ENCODE assay signal across 1 cellular context in genomic region chr1:40383488-40384412, GRCh38.
TF ChIP-seq lines count a peak whose summit lies in the region.

No MANE protein-coding gene starts in this region.

TF ChIP-seq in K562, 482 proteins besides CTCF, POLR2A, EP300 and RAD21 (continued from another document and continues in another):
- TF ChIP-seq SNRNP70 (optimal IDR thresholded peaks at IDR 0.05; ENCODE audit: low read depth, low read length) (no peak), CEBPB (tag; IDR thresholded peaks at IDR 0.05) (no peak), THRB (CRISPR knock-in tag; conservative IDR thresholded peaks at IDR 0.05) (no peak), NR2C1 (IDR thresholded peaks at IDR 0.05) (no peak), NR2C1 (tag; IDR thresholded peaks at IDR 0.05) (no peak), ZNF316 (IDR thresholded peaks at IDR 0.05) (peak; percentile 94), FOXK1 (CRISPR knock-in tag; IDR thresholded peaks at IDR 0.05; ENCODE audit: borderline replicate concordance) (no peak), ZBTB2 (IDR thresholded peaks at IDR 0.05) (no peak), ZKSCAN8 (CRISPR knock-in tag; IDR thresholded peaks at IDR 0.05) (no peak), ILF3 (IDR thresholded peaks at IDR 0.05; ENCODE audit: borderline replicate concordance) (no peak), EP400 (IDR thresholded peaks at IDR 0.05) (peak; percentile 47; the same call in 1 of the 2 replicates), MXI1 (IDR thresholded peaks at IDR 0.05; ENCODE audit: low read depth, low read length) (no peak), HBP1 (CRISPR knock-in tag; IDR thresholded peaks at IDR 0.05) (no peak), L3MBTL2 (IDR thresholded peaks at IDR 0.05) (no peak), ZNF408 (CRISPR knock-in tag; IDR thresholded peaks at IDR 0.05; ENCODE audit: low read depth) (no peak), ZNF707 (CRISPR knock-in tag; conservative IDR thresholded peaks at IDR 0.05) (no peak), FOXK2 (conservative IDR thresholded peaks at IDR 0.05 in 1 of 2, IDR thresholded peaks at IDR 0.05 in 1 of 2; ENCODE audit: low read depth in 2 of 2) (0 out of 4 replicates have a peak, but pooled peaks of 1 of the 2 experiments have one; percentile 8), PHF8 (IDR thresholded peaks at IDR 0.05; ENCODE audit: borderline replicate concordance, low read length) (no peak; the same call in 1 of the 2 replicates), ID3 (CRISPR knock-in tag; IDR thresholded peaks at IDR 0.05) (no peak), ID3 (tag; IDR thresholded peaks at IDR 0.05) (no peak; the same call in 1 of the 2 replicates), ATF2 (CRISPR knock-in tag; IDR thresholded peaks at IDR 0.05) (no peak), NBN (IDR thresholded peaks at IDR 0.05; ENCODE audit: low read depth) (no peak; the same call in 1 of the 2 replicates), NFE2L1 (tag; IDR thresholded peaks at IDR 0.05; ENCODE audit: borderline replicate concordance, low read depth) (peak; percentile 83), HNRNPLL (IDR thresholded peaks at IDR 0.05; ENCODE audit: low read depth, low read length, poor library complexity, severe bottlenecking) (no peak), HMG20A (CRISPR knock-in tag; conservative IDR thresholded peaks at IDR 0.05) (no peak), MAFF (IDR thresholded peaks at IDR 0.05; ENCODE audit: low read length) (peak; percentile 92), KAT2B (IDR thresholded peaks at IDR 0.05; ENCODE audit: low read depth, low read length) (no peak), BRCA1 (IDR thresholded peaks at IDR 0.05) (no peak), BRCA1 (CRISPR knock-in tag; IDR thresholded peaks at IDR 0.05) (no peak), ZNF347 (CRISPR knock-in tag; IDR thresholded peaks at IDR 0.05; ENCODE audit: low read depth) (no peak), ARID3A (IDR thresholded peaks at IDR 0.05; ENCODE audit: borderline replicate concordance, low read depth, low read length) (peak; percentile 82), SETDB1 (IDR thresholded peaks at IDR 0.05; ENCODE audit: low read length) (no peak), ETV1 (tag; conservative IDR thresholded peaks at IDR 0.05; ENCODE audit: low read depth) (no peak), CREBBP (IDR thresholded peaks at IDR 0.05; ENCODE audit: low read depth, low read length) (no peak), U2AF2 (optimal IDR thresholded peaks at IDR 0.05; ENCODE audit: low read depth, low read length) (no peak), CUX1 (CRISPR knock-in tag; IDR thresholded peaks at IDR 0.05) (peak; percentile 89), POLR2G (IDR thresholded peaks at IDR 0.05; ENCODE audit: low read depth, low read length) (peak; percentile 36; the same call in 1 of the 2 replicates), PCBP1 (IDR thresholded peaks at IDR 0.05; ENCODE audit: low read depth, low read length, poor library complexity, severe bottlenecking) (no peak), TSHZ1 (CRISPR knock-in tag; IDR thresholded peaks at IDR 0.05) (no peak), ATF4 (CRISPR knock-in tag; IDR thresholded peaks at IDR 0.05) (no peak), MTA2 (IDR thresholded peaks at IDR 0.05; ENCODE audit: low read depth) (peak; percentile 56; the same call in 1 of the 2 replicates), TAF7 (tag; IDR thresholded peaks at IDR 0.05) (peak; percentile 4; the same call in 1 of the 2 replicates), LCOR (CRISPR knock-in tag; IDR thresholded peaks at IDR 0.05) (no peak), SOX6 (IDR thresholded peaks at IDR 0.05) (peak; percentile 48; the same call in 1 of the 2 replicates), XRCC5 (IDR thresholded peaks at IDR 0.05; ENCODE audit: low read depth, low read length) (0 out of 2 replicates have a peak, but pooled peaks have one; percentile 17), IFI16 (CRISPR knock-in tag; IDR thresholded peaks at IDR 0.05) (no peak), ELK3 (CRISPR knock-in tag; IDR thresholded peaks at IDR 0.05) (no peak)
